Comparison of ENCODE assay signal across 14 cellular contexts in genomic region chr10:31186225-31187010, GRCh38.
DNase-seq lines count a peak whose midpoint lies in the region; ATAC-seq and TF ChIP-seq lines count a peak whose summit lies in the region.
"Had no signal": no experiment of that assay in that cellular context is flagged by ENCODE, and none has a peak within 500 bp of the region (broad histone marks: within the 10 kb centered on the region; RNA-seq: fewer than 3 reads in every experiment).

No MANE protein-coding gene starts in this region.

- no peak for ATAC-seq in HG02798 (IDR thresholded peaks at IDR 0.05; ENCODE audit: poor library complexity, unreplicated experiment)
- ATAC-seq in HG02938 (IDR thresholded peaks at IDR 0.05; ENCODE audit: unreplicated experiment) = no peak
- ATAC-seq in activated CD4-positive, CD25-positive, alpha-beta regulatory T cell treated with anti-CD3 and anti-CD28 coated beads, Interleukin-2, amount 50 U/mL, for 24 hours = no peak
- ATAC-seq: stimulated activated naive B cell treated with anti-CD40 and anti-IgM and Interleukin-4, amounts not matched to agents 10 μg/mL and 1 μg/mL and 100 μg/mL, for 72 hours had no signal

- DNase-seq in AG10803 (ENCODE audit: low read depth) (peak; percentile 35), LHCN-M2 (ENCODE audit: low read depth) (peak; percentile 25), choroid plexus epithelial cell (ENCODE audit: low read depth) (no peak), kidney tubule cell (ENCODE audit: low spot score) (peak; percentile 24), NCI-H146 (lab: John Stamatoyannopoulos, UW) (no peak)
- DNase-seq: cortex of kidney; HCEC 1CT; NCI-H2081; stimulated activated CD4-positive, alpha-beta T cell treated with anti-CD3 and anti-CD28 coated beads, Interleukin-2, amount 100 ng/mL, for 48 hours; stimulated activated naive B cell treated with anti-CD40 and anti-IgM and Interleukin-4, amounts not matched to agents 10 μg/mL and 1 μg/mL and 100 μg/mL, for 72 hours; T1000 had no signal

- H3K4me3 ChIP-seq in AG10803 (ENCODE audit: low read length) = no peak overlapping the region
- no peak overlapping the region for H3K4me3 ChIP-seq in choroid plexus epithelial cell (ENCODE audit: low read depth, low read length)

- TF ChIP-seq CTCF in AG10803 (conservative IDR thresholded peaks at IDR 0.05; ENCODE audit: low read length) (no peak), choroid plexus epithelial cell (conservative IDR thresholded peaks at IDR 0.05; ENCODE audit: low read depth, low read length) (peak; percentile 4)

Comparison
In these comparisons a context has a peak if more than half of its experiments do, and no peak if none do; other contexts are left out.
1. DNase-seq: peak in AG10803 (single experiment), LHCN-M2 (single experiment) and kidney tubule cell (single experiment); none in choroid plexus epithelial cell (single experiment) and NCI-H146 (single experiment).